ENCODE assay signal across 8 cellular contexts in the genomic region with DNA sequence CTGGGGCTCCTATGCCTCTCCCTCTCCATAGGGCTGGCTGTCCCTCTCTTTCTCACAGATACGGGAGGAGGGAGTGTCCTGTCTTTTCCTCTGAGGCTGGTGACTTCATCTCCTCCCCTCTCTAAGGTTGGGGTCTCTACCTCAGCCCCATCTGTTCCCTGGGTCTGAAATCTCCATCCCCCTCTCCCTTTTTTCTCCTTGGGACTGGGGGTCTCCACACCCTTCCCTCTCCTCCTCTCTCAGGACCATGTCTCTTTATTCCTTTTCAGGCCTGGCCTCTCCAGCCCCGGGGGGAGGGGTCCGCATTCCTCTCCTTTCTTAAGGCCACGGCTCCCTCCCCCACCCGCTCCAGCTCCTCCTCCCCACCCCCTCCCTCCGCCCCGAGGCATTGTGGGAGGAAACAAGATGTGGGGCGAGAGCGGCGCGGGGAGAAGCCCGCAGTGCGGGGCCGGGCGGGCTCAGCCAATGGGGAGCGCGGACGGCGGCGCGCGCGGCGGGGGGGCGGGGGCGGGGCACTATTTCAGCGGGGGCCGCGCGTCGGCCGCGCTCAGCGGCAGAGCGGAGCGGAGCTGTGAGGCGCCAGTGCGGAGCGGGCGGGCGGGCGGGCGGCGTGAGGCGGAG. TPM values are rescaled to one million over a fixed set of nuclear protein-coding genes. Genes with fewer than 3 reads are reported as not detected.
A peak's percentile ranks its signal among the peaks of the same experiment; 100 is the strongest.
DNase-seq lines count a peak whose midpoint lies in the region; ATAC-seq and TF ChIP-seq lines count a peak whose summit lies in the region.

A gene (plus strand): TSS at position 550 of the 621 bp plus-strand sequence. CDS start 3,672 bp downstream, outside the sequence.

- DNase-seq in DMS53 treated with DMSO at 0.1 percent for 48 hours (lab: John Stamatoyannopoulos, UW; ENCODE audit: unreplicated experiment) (peak; percentile 52), LHCN-M2 (ENCODE audit: low read depth) (peak; percentile 86), RPMI8226 (peak; percentile 93), fibroblast of peridontal ligament (ENCODE audit: extremely low read depth) (peak; percentile 81), natural killer cell (peak; percentile 73)
- peak; percentile 82 for DNase-seq in activated T-helper 2 cell treated with anti-CD3 and anti-CD28 coated beads, Interferon-gamma antibody, Interleukin-2, Interleukin-4, amounts not matched to agents 10 μg/mL and 5 μg/mL and 100 μg/mL, durations not matched to agents 14 hours and 24 hours and 36 hours (ENCODE audit: low spot score)
- DNase-seq in stimulated activated naive CD4-positive, alpha-beta T cell (lab: John Stamatoyannopoulos, UW): peak; percentile 81 to 89 (median 84)

- TF ChIP-seq CTCF in natural killer cell (IDR thresholded peaks at IDR 0.05): no peak

- H3K27me3 Mint-ChIP-seq in activated T-helper 2 cell treated with anti-CD3 and anti-CD28 coated beads, Interferon-gamma antibody, Interleukin-2, Interleukin-4, amounts not matched to agents 10 μg/mL and 5 μg/mL and 100 μg/mL, durations not matched to agents 14 hours and 24 hours and 36 hours (ENCODE audit: low read depth): peaks cover 25% of the 10 kb centered on the region
- H3K27me3 Mint-ChIP-seq in natural killer cell (ENCODE audit: low read depth in 2 of 2): peaks cover 0 to 8% of the 10 kb centered on the region in 2 donors

- intact Hi-C loops in activated T-helper 2 cell treated with anti-CD3 and anti-CD28 coated beads, Interferon-gamma antibody, Interleukin-2, Interleukin-4, amounts not matched to agents 10 μg/mL and 5 μg/mL and 100 μg/mL, durations not matched to agents 14 hours and 24 hours and 36 hours (cut with micrococcal nuclease): no loop called here
- intact Hi-C loops in natural killer cell (cut with micrococcal nuclease): loop anchor here (5.0 kb wide), 1 partner anchor 76 kb away; a partner anchor contains a TSS

- ATAC-seq in GM21825 (IDR thresholded peaks at IDR 0.05; ENCODE audit: unreplicated experiment) (peak; percentile 67), natural killer cell (peak; percentile 78 to 90 (median 85))

- H3K4me1 Mint-ChIP-seq in activated T-helper 2 cell treated with anti-CD3 and anti-CD28 coated beads, Interferon-gamma antibody, Interleukin-2, Interleukin-4, amounts not matched to agents 10 μg/mL and 5 μg/mL and 100 μg/mL, durations not matched to agents 14 hours and 24 hours and 36 hours (ENCODE audit: low read depth): peaks cover 23% of the 10 kb centered on the region
- H3K4me1 Mint-ChIP-seq in natural killer cell: peaks cover 29 to 45% of the 10 kb centered on the region in 2 donors

- no peaks in the 10 kb centered on the region for H3K9me3 Mint-ChIP-seq in activated T-helper 2 cell treated with anti-CD3 and anti-CD28 coated beads, Interferon-gamma antibody, Interleukin-2, Interleukin-4, amounts not matched to agents 10 μg/mL and 5 μg/mL and 100 μg/mL, durations not matched to agents 14 hours and 24 hours and 36 hours
- no peaks in the 10 kb centered on the region for H3K9me3 Mint-ChIP-seq in natural killer cell

- peak within 1 kb of the TSS; percentile 85 for H3K4me3 Mint-ChIP-seq in activated T-helper 2 cell treated with anti-CD3 and anti-CD28 coated beads, Interferon-gamma antibody, Interleukin-2, Interleukin-4, amounts not matched to agents 10 μg/mL and 5 μg/mL and 100 μg/mL, durations not matched to agents 14 hours and 24 hours and 36 hours (ENCODE audit: low read depth)
- peak within 1 kb of the TSS; percentile 88 for H3K4me3 Mint-ChIP-seq in natural killer cell

- H3K36me3 Mint-ChIP-seq in activated T-helper 2 cell treated with anti-CD3 and anti-CD28 coated beads, Interferon-gamma antibody, Interleukin-2, Interleukin-4, amounts not matched to agents 10 μg/mL and 5 μg/mL and 100 μg/mL, durations not matched to agents 14 hours and 24 hours and 36 hours (ENCODE audit: low read depth): peaks cover 34% of the 10 kb centered on the region
- H3K36me3 Mint-ChIP-seq in natural killer cell: peaks cover 10% of the 10 kb centered on the region

- H3K27ac Mint-ChIP-seq in activated T-helper 2 cell treated with anti-CD3 and anti-CD28 coated beads, Interferon-gamma antibody, Interleukin-2, Interleukin-4, amounts not matched to agents 10 μg/mL and 5 μg/mL and 100 μg/mL, durations not matched to agents 14 hours and 24 hours and 36 hours: peak within 1 kb of the TSS; percentile 69
- peak within 1 kb of the TSS; percentile 66 to 84 for H3K27ac Mint-ChIP-seq in natural killer cell

RNA-seq across cellular contexts. Expression of the gene that starts here (rescaled TPM):
- total RNA-seq in LHCN-M2 (2014; rRNA removed) (9.6 and 11.8 TPM in 2 replicates), natural killer cell (10 to 100 TPM; 25.6 to 37.0 (median 36.1) TPM)
- 26.9 TPM for polyA plus RNA-seq in LHCN-M2 (2012)
- total RNA-seq in activated T-helper 2 cell treated with anti-CD3 and anti-CD28 coated beads, Interferon-gamma antibody, Interleukin-2, Interleukin-4, amounts not matched to agents 10 μg/mL and 5 μg/mL and 100 μg/mL, durations not matched to agents 14 hours and 24 hours and 36 hours: 33.3 and 33.6 TPM in 2 replicates

Comparison
In these comparisons a context has a peak if more than half of its experiments do, and no peak if none do; other contexts are left out.
1. Peak in every context shown above with its lines: DNase-seq and ATAC-seq.